ENCODE assay signal across 11 cellular contexts in genomic region chr5:132435891-132436290, GRCh38. TPM values are rescaled to one million over a fixed set of nuclear protein-coding genes. Genes with fewer than 3 reads are reported as not detected.
DNase-seq lines count a peak whose midpoint lies in the region; ATAC-seq and TF ChIP-seq lines count a peak whose summit lies in the region.
"Had no signal": no experiment of that assay in that cellular context is flagged by ENCODE, and none has a peak within 500 bp of the region (broad histone marks: within the 10 kb centered on the region; RNA-seq: fewer than 3 reads in every experiment).

No MANE protein-coding gene starts in this region.

- H3K79me2 ChIP-seq in PC-3 (ENCODE audit: low read length) = no peaks in the 10 kb centered on the region

- H3K27ac ChIP-seq in uterus = peak overlapping the region; percentile 29 to 62
- H3K27ac ChIP-seq in PC-3 (ENCODE audit: low read length) = no peak overlapping the region

- H3K4me2 ChIP-seq in PC-3 (ENCODE audit: low read length) = no peak overlapping the region

- TF ChIP-seq CTCF in mucosa of descending colon (IDR thresholded peaks at IDR 0.05) = no peak
- TF ChIP-seq CTCF in uterus (IDR thresholded peaks at IDR 0.05) = no peak
- TF ChIP-seq CTCF in PC-3 (conservative IDR thresholded peaks at IDR 0.05; ENCODE audit: low read depth, low read length) = no peak

- peak overlapping the region; percentile 63 for H3K27ac Mint-ChIP-seq in activated naive CD4-positive, alpha-beta T cell treated with anti-CD3 and anti-CD28 coated beads, Interleukin-2, amount 10 ng/mL, durations not matched to agents 7 days and 5 days
- H3K27ac Mint-ChIP-seq in activated T-helper 17 cell treated with anti-CD3 and anti-CD28 coated beads, Interleukin-2, amount 50 U/mL, for 72 hours = peak overlapping the region; percentile 29

- no peak for ATAC-seq in activated T-helper 17 cell treated with anti-CD3 and anti-CD28 coated beads, Interleukin-2, amount 50 U/mL, for 72 hours (replicated peaks)
- peak; percentile 54 for ATAC-seq in mucosa of descending colon
- ATAC-seq in HG03354 (IDR thresholded peaks at IDR 0.05; ENCODE audit: poor library complexity, severe bottlenecking, unreplicated experiment) = no peak
- ATAC-seq in PC-3 = no peak
- ATAC-seq: left lung had no signal

- intact Hi-C loops in mucosa of descending colon (cut with DNase I, micrococcal nuclease) (no loop called here), uterus (cut with DNase I; ENCODE audit: low total_unique reads) (no loop called here), PC-3 (cut with micrococcal nuclease) (no loop called here)

- POLR2A ChIA-PET in PC-3 (lab: Charles Lee; ENCODE audit: unreplicated experiment) = no interaction called here

- H3K4me1 Mint-ChIP-seq in activated naive CD4-positive, alpha-beta T cell treated with anti-CD3 and anti-CD28 coated beads, Interleukin-2, amount 10 ng/mL, durations not matched to agents 7 days and 5 days = peaks cover 91% of the 10 kb centered on the region
- H3K4me1 Mint-ChIP-seq in activated T-helper 17 cell treated with anti-CD3 and anti-CD28 coated beads, Interleukin-2, amount 50 U/mL, for 72 hours = peaks cover 64% of the 10 kb centered on the region

- no peak overlapping the region for H3K4me3 Mint-ChIP-seq in activated naive CD4-positive, alpha-beta T cell treated with anti-CD3 and anti-CD28 coated beads, Interleukin-2, amount 10 ng/mL, durations not matched to agents 7 days and 5 days
- H3K4me3 Mint-ChIP-seq in activated T-helper 17 cell treated with anti-CD3 and anti-CD28 coated beads, Interleukin-2, amount 50 U/mL, for 72 hours = peak overlapping the region; percentile 6

- peak; percentile 13 for DNase-seq in activated naive CD4-positive, alpha-beta T cell treated with anti-CD3 and anti-CD28 coated beads, Interleukin-2, amount 10 ng/mL, durations not matched to agents 7 days and 5 days
- DNase-seq in activated naive CD4-positive, alpha-beta T cell treated with anti-CD3 and anti-CD28 coated beads, Interleukin-2, amount 50 U/mL, for 16 hours = no peak
- peak in 1 of 3 donors; percentile 58 for DNase-seq in mucosa of descending colon
- peak in 1 of 2 donors; percentile 4 for DNase-seq in uterus
- no peak for DNase-seq in PC-3
- DNase-seq in OCI-M2 (lab: John Stamatoyannopoulos, UW; ENCODE audit: unreplicated experiment) = no peak
- DNase-seq: activated CD4-positive, CD25-positive, alpha-beta regulatory T cell treated with anti-CD3 and anti-CD28 coated beads, Interleukin-2, amount 50 U/mL, for 72 hours; activated naive CD4-positive, alpha-beta T cell treated with Interleukin-2 at 50 U/mL for 16 hours; left lung had no signal

- no peak overlapping the region for H2AFZ ChIP-seq in PC-3 (ENCODE audit: low read length)

- no peaks in the 10 kb centered on the region for H3F3A ChIP-seq in PC-3 (ENCODE audit: low read length, unreplicated experiment)

- no peak overlapping the region for H3K9ac ChIP-seq in PC-3 (ENCODE audit: low read length)

- no peak for TF ChIP-seq POLR2A in uterus (IDR thresholded peaks at IDR 0.05)

- no peaks in the 10 kb centered on the region for H3K27me3 Mint-ChIP-seq in activated naive CD4-positive, alpha-beta T cell treated with anti-CD3 and anti-CD28 coated beads, Interleukin-2, amount 10 ng/mL, durations not matched to agents 7 days and 5 days
- H3K27me3 Mint-ChIP-seq in activated T-helper 17 cell treated with anti-CD3 and anti-CD28 coated beads, Interleukin-2, amount 50 U/mL, for 72 hours = no peaks in the 10 kb centered on the region

- H3K4me1 ChIP-seq in mucosa of descending colon (ENCODE audit: low read depth) (peaks cover 68% of the 10 kb centered on the region), uterus (peaks cover 12 to 21% of the 10 kb centered on the region in 2 donors), PC-3 (ENCODE audit: insufficient read depth, low read length) (peaks cover 4% of the 10 kb centered on the region; the same call in 1 of the 2 replicates)

- CTCF ChIA-PET in activated naive CD4-positive, alpha-beta T cell treated with anti-CD3 and anti-CD28 coated beads, Interleukin-2, amount 10 ng/mL, durations not matched to agents 7 days and 5 days (lab: Charles Lee) = interaction anchor here (1.0 to 2.3 kb wide), 3 partner anchors 7 to 65 kb away, joined by 4 to 5 read pairs (median 5); no protein-coding TSS in a partner anchor
- CTCF ChIA-PET in PC-3 (lab: Charles Lee) = no interaction called here

- H3K4me3 ChIP-seq in mucosa of descending colon (no peak overlapping the region), uterus (no peak overlapping the region), PC-3 (ENCODE audit: low read length) (no peak overlapping the region)
- H3K4me3 ChIP-seq: left lung had no signal

- H3K9me3 ChIP-seq in mucosa of descending colon = no peaks in the 10 kb centered on the region
- no peaks in the 10 kb centered on the region for H3K9me3 ChIP-seq in uterus
- no peaks in the 10 kb centered on the region for H3K9me3 ChIP-seq in PC-3 (ENCODE audit: low read length)
- H3K9me3 ChIP-seq: left lung had no signal

- H3K9me3 Mint-ChIP-seq in activated naive CD4-positive, alpha-beta T cell treated with anti-CD3 and anti-CD28 coated beads, Interleukin-2, amount 10 ng/mL, durations not matched to agents 7 days and 5 days = no peaks in the 10 kb centered on the region
- H3K9me3 Mint-ChIP-seq in activated T-helper 17 cell treated with anti-CD3 and anti-CD28 coated beads, Interleukin-2, amount 50 U/mL, for 72 hours = no peaks in the 10 kb centered on the region

- peaks cover 64% of the 10 kb centered on the region for H3K36me3 Mint-ChIP-seq in activated naive CD4-positive, alpha-beta T cell treated with anti-CD3 and anti-CD28 coated beads, Interleukin-2, amount 10 ng/mL, durations not matched to agents 7 days and 5 days
- peaks cover 42% of the 10 kb centered on the region for H3K36me3 Mint-ChIP-seq in activated T-helper 17 cell treated with anti-CD3 and anti-CD28 coated beads, Interleukin-2, amount 50 U/mL, for 72 hours (ENCODE audit: low read depth)

- BruUV-seq in PC-3 (replicated peaks; lab: Mats Ljungman, UMichigan) = no TSS peak

- no peaks in the 10 kb centered on the region for H3K9me2 ChIP-seq in PC-3 (replicated peaks; ENCODE audit: low read length)

- no peaks in the 10 kb centered on the region for H3K36me3 ChIP-seq in mucosa of descending colon (ENCODE audit: low read depth)
- no peaks in the 10 kb centered on the region for H3K36me3 ChIP-seq in uterus
- H3K36me3 ChIP-seq in PC-3 (ENCODE audit: low read depth, low read length) = no peaks in the 10 kb centered on the region
- H3K36me3 ChIP-seq: left lung had no signal

- no peaks in the 10 kb centered on the region for H4K20me1 ChIP-seq in PC-3 (ENCODE audit: low read length)

- H3K27me3 ChIP-seq in uterus (no peaks in the 10 kb centered on the region), PC-3 (ENCODE audit: low read length) (no peaks in the 10 kb centered on the region)
- H3K27me3 ChIP-seq: left lung had no signal

RNA-seq across cellular contexts. Expression of gene IRF1, which starts 54.7 kb away (rescaled TPM):
- total RNA-seq in activated T-helper 17 cell treated with anti-CD3 and anti-CD28 coated beads, Interleukin-2, amount 50 U/mL, for 72 hours = 100 to 1,000 TPM; 125 to 174 TPM
- total RNA-seq in mucosa of descending colon (100 to 1,000 TPM in 2 of 3 donors, 10 to 100 TPM in 1; 89.4 to 172 (median 143) TPM), uterus (100 to 1,000 TPM in 1 of 4 donors, 10 to 100 TPM in 2, 1 to 10 TPM in 1; 3.8 to 110 (median 25.7) TPM), PC-3 (2014; rRNA removed) (21.1 and 23.1 TPM in 2 replicates)
